Comparison of ENCODE assay signal across 23 cellular contexts in the genomic region with DNA sequence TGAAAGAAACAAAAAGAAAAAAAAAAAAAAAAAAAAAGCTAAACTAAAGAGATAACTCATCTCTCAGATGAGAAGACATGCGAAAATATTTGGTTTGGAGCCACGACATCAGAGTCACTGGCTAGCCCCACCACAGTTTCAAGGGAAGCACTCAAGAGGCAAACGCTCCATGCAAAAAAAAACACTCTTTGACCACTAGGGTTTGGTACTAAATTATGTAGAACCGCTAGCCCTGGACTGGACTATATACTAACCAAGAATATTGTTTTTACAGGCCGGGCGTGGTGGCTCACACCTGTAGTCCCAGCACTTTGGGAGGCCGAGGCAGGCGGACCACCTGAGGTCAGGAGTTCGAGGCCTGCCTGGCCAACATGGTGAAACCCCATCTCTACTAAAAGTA.
"Had no signal": no experiment of that assay in that cellular context is flagged by ENCODE, and none has a peak within 500 bp of the region (broad histone marks: within the 10 kb centered on the region; RNA-seq: fewer than 3 reads in every experiment).

No MANE protein-coding gene starts in this region.

- H3K27me3 Mint-ChIP-seq: naive B cell had no signal

- H3K4me3 Mint-ChIP-seq: mesothelial cell of epicardium, naive B cell had no signal

- H3K9me3 Mint-ChIP-seq: mesothelial cell of epicardium, naive B cell had no signal

- H3K4me3 ChIP-seq: coronary artery, dorsolateral prefrontal cortex, esophagus squamous epithelium, gastrocnemius medialis, heart right ventricle, left lung, lower lobe of right lung, mucosa of descending colon had no signal

- ATAC-seq: esophagus mucosa, gastrocnemius medialis, heart right ventricle, left cardiac atrium, left lung, left ventricle myocardium superior, lower lobe of right lung, mucosa of descending colon had no signal

- H3K4me1 ChIP-seq: esophagus squamous epithelium, gastrocnemius medialis, left lung, lower lobe of right lung had no signal

- H3K27me3 ChIP-seq: dorsolateral prefrontal cortex, esophagus squamous epithelium, gastrocnemius medialis, heart right ventricle, left lung had no signal

- H3K27ac ChIP-seq: coronary artery, dorsolateral prefrontal cortex, epithelial cell of prostate, esophagus squamous epithelium, gastrocnemius medialis, heart right ventricle, left lung, lower lobe of right lung had no signal

- H3K4me1 Mint-ChIP-seq: mesothelial cell of epicardium had no signal

- H3K27ac Mint-ChIP-seq: mesothelial cell of epicardium, naive B cell had no signal

- DNase-seq: dermis blood vessel endothelial cell; dorsolateral prefrontal cortex; effector CD4-positive, alpha-beta T cell; effector memory CD4-positive, alpha-beta T cell; erythroblast; esophagus squamous epithelium; foreskin fibroblast; foreskin melanocyte; gastrocnemius medialis; glutamatergic neuron; heart right ventricle; hippocampal formation; left cardiac atrium; left lung; left ventricle myocardium superior; lower lobe of right lung; mesenchymal stem cell; mucosa of descending colon; naive B cell had no signal

- H3K9me3 ChIP-seq: esophagus squamous epithelium, gastrocnemius medialis, heart right ventricle, left lung, lower lobe of right lung, mucosa of descending colon had no signal
